Comparison of ENCODE assay signal across 8 cellular contexts in the genomic region with DNA sequence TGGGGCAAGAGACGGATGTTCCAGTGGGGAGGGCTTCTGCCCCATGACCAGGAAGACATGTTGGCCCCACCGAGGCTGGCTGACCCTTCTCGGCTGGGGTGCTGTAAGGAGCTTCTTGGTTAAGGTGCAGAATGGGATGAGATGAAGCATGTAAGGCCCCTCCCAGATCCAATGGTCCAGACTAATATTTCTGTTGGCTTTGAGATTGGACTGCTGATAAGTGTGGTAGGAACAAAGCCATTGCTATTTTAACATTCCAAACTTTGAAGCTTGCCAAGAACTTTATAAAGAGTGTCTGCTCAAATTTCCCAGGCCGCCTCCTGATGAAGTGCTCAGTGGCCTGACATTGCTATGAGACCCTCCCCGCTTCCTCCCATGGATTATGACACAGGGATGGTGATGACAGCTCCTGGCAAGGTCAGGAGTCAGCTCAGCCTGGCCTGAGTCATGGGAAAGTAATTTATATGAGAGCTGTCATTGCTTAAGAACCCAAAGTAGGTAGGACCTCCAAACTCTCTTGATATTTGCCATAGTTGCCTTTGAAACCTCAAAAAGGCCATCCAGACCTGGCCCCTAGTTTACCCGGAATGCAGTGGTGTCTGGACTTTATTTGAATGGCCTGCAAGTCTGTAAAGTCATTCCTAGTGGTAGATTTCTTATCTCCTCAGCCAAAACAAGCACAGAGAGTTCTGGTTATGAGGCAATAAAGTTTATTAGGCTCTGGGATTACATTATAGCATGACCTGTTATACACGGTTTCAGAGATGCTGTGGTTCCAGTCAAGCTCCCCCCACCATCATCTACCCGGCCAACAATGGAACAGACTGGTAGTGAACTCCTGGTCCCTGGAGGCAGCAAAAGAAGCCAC. TPM values are rescaled to one million over a fixed set of nuclear protein-coding genes. Genes with fewer than 3 reads are reported as not detected.
DNase-seq lines count a peak whose midpoint lies in the region; ATAC-seq, FAIRE-seq and TF ChIP-seq lines count a peak whose summit lies in the region.

No MANE protein-coding gene starts in this region.

- peak; percentile 5 for FAIRE-seq in keratinocyte (lab: Jason Lieb, UNC)
- no peak for FAIRE-seq in GM12891 (lab: Jason Lieb, UNC)

- H2AFZ ChIP-seq in keratinocyte (ENCODE audit: control insufficient read depth, low read length) = no peak overlapping the region

- ATAC-seq in HG03175 (IDR thresholded peaks at IDR 0.05; ENCODE audit: unreplicated experiment) (no peak), HG03280 (IDR thresholded peaks at IDR 0.05; ENCODE audit: unreplicated experiment) (no peak)

- no peak for TF ChIP-seq CTCF in keratinocyte (optimal IDR thresholded peaks at IDR 0.05 in 1 of 3, IDR thresholded peaks at IDR 0.05 in 1 of 3, conservative IDR thresholded peaks at IDR 0.05 in 1 of 3; ENCODE audit: extremely low read depth in 1 of 3, insufficient read depth in 2 of 3, low read length in 3 of 3)

- H3K9ac ChIP-seq in keratinocyte (ENCODE audit: control insufficient read depth, extremely low read depth, insufficient read depth, low read length) = no peak overlapping the region
- no peak overlapping the region for H3K9ac ChIP-seq in subcutaneous abdominal adipose tissue (ENCODE audit: low read length in 5 of 5)

- no peak overlapping the region for H3K4me3 ChIP-seq in keratinocyte (ENCODE audit: control insufficient read depth in 2 of 3, extremely low read depth in 1 of 3, insufficient read depth in 2 of 3, low read depth in 1 of 3, low read length in 3 of 3)
- no peak overlapping the region for H3K4me3 ChIP-seq in subcutaneous abdominal adipose tissue (ENCODE audit: low read depth in 1 of 5, low read length in 5 of 5)

- peaks cover 10% of the 10 kb centered on the region for H3K4me1 ChIP-seq in keratinocyte (ENCODE audit: control insufficient read depth, extremely low read depth, insufficient read depth, low read length)
- H3K4me1 ChIP-seq in subcutaneous abdominal adipose tissue (ENCODE audit: control insufficient read depth in 5 of 5, insufficient read depth in 5 of 5, low read length in 5 of 5) = peaks cover 7 to 27% (median 24%) of the 10 kb centered on the region in 5 donors

- H3K9me3 ChIP-seq in keratinocyte (ENCODE audit: control insufficient read depth, low read depth, low read length) = no peaks in the 10 kb centered on the region
- H3K9me3 ChIP-seq in subcutaneous abdominal adipose tissue (ENCODE audit: control insufficient read depth in 5 of 5, low read length in 5 of 5) = no peaks in the 10 kb centered on the region

- H4K20me1 ChIP-seq in keratinocyte (ENCODE audit: control insufficient read depth, extremely low read depth, insufficient read depth, low read length) = no peaks in the 10 kb centered on the region

- dilution Hi-C loops in keratinocyte (cut with MboI; ENCODE audit: extremely low pct_ligation_motif_present, low sequenced_read_pairs) = no loop called here

- no peak overlapping the region for H3K4me2 ChIP-seq in keratinocyte (ENCODE audit: control insufficient read depth, extremely low read depth, insufficient read depth, low read depth, low read length)

- DNase-seq in HPDE6-E6E7 (ENCODE audit: extremely low spot score) (peak; percentile 90), astrocyte of the hippocampus (ENCODE audit: low read depth, low spot score) (peak; percentile 93), keratinocyte (ENCODE audit: low read depth, low spot score) (no peak), GM12891 (ENCODE audit: insufficient read length, low spot score) (no peak), GM19238 (ENCODE audit: insufficient read length, low spot score) (no peak)

- no peaks in the 10 kb centered on the region for H3K9me1 ChIP-seq in keratinocyte (ENCODE audit: control insufficient read depth, extremely low read depth, insufficient read depth, low read length)

- H3K79me2 ChIP-seq in keratinocyte (ENCODE audit: control insufficient read depth, insufficient read depth, low read length) = no peaks in the 10 kb centered on the region

- no peak for TF ChIP-seq POLR2A in GM12891 (IDR thresholded peaks at IDR 0.05; ENCODE audit: low read depth, low read length)

- H3K27me3 ChIP-seq in keratinocyte (ENCODE audit: control insufficient read depth, extremely low read depth, insufficient read depth, low read length) = no peaks in the 10 kb centered on the region
- H3K27me3 ChIP-seq in subcutaneous abdominal adipose tissue (ENCODE audit: control insufficient read depth in 5 of 5, insufficient read depth in 4 of 5, low read length in 5 of 5) = no peaks in the 10 kb centered on the region

- no peak overlapping the region for H3K27ac ChIP-seq in keratinocyte (ENCODE audit: control insufficient read depth, insufficient read depth, low read length)
- H3K27ac ChIP-seq in subcutaneous abdominal adipose tissue (ENCODE audit: low read depth, low read length) = peak overlapping the region; percentile 58

- H3K36me3 ChIP-seq in keratinocyte (ENCODE audit: control insufficient read depth in 2 of 2, extremely low read depth in 1 of 2, insufficient read depth in 2 of 2, low read length in 2 of 2) = no peaks in the 10 kb centered on the region
- H3K36me3 ChIP-seq in subcutaneous abdominal adipose tissue (ENCODE audit: control insufficient read depth in 5 of 5, insufficient read depth in 5 of 5, low read length in 5 of 5) = no peaks in the 10 kb centered on the region

TF ChIP-seq in GM12891, 5 proteins besides CTCF, POLR2A, EP300 and RAD21:
- no peak for TF ChIP-seq POLR2AphosphoS5 (IDR thresholded peaks at IDR 0.05; ENCODE audit: low read depth, low read length)
- no peak for TF ChIP-seq POU2F2 (IDR thresholded peaks at IDR 0.05; ENCODE audit: low read depth, low read length)

RNA-seq across cellular contexts. Expression of a gene that starts 55.2 kb away (rescaled TPM):
- polyA plus RNA-seq in keratinocyte = 18.4 to 50.3 TPM (median 18.7 TPM) in 3 replicates
- 0.86 TPM for polyA plus RNA-seq in keratinocyte (2011; ENCODE audit: low read depth)
- 16.2 and 22.6 TPM in 2 replicates for polyA plus RNA-seq in keratinocyte (2011; cell fraction: cytosol; rRNA removed)
- 30.9 and 32.5 TPM in 2 replicates for polyA plus RNA-seq in keratinocyte (2011; cell fraction: nucleus; rRNA removed)
- polyA plus RNA-seq in keratinocyte (2012; ENCODE audit: low replicate concordance) = 0.38 and 57.9 TPM in 2 replicates
- polyA minus RNA-seq in keratinocyte = 27.4 to 122 TPM (median 29.7 TPM) in 3 replicates
- polyA minus RNA-seq in keratinocyte (2011; cell fraction: cytosol; rRNA and poly(A)+ RNA removed) = 50.3 TPM
- polyA minus RNA-seq in keratinocyte (2011; cell fraction: nucleus; rRNA and poly(A)+ RNA removed) = 29.2 and 30.7 TPM in 2 replicates
- polyA plus RNA-seq in GM12891 (2012; ENCODE audit: low read depth, missing spikeins) = 1.5 TPM

Comparison
In these comparisons a context has a peak if more than half of its experiments do, and no peak if none do; other contexts are left out.
1. DNase-seq: peak in HPDE6-E6E7 (single experiment) and astrocyte of the hippocampus (single experiment); none in keratinocyte (single experiment), GM12891 (single experiment) and GM19238 (single experiment).